Comparison of ENCODE assay signal across 17 cellular contexts in the genomic region with DNA sequence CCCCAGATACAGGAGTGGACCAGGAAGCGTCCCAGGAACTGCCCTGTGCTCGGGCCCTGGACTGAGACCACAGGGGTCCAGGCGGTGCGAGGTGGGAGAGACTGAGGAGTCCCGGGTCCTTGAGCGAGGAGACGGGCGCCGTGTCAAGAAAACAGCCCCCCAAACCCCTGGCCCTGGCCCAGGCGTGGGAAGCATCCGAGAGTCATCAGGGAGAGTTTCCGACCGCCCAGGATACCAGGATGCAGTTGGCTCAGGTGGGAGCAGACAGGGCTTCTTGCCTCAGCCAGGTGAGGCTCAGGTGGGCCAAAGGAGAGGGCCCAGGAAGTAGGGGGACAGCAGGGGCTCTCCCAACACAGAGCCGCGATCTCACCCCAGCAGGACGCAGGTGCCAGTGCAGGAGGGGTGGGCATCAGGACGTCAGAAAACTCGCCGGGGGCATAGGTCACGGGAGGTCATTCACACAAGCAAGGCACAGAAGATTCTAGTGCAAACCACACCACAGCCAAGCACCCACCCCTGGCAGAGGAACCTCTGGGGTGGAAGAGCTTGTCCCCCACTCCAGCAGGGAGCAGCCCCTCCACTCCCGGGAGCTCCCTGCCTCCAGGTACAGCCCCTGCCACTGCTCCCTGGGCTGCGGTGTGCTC.
"Had no signal": no experiment of that assay in that cellular context is flagged by ENCODE, and none has a peak within 500 bp of the region (broad histone marks: within the 10 kb centered on the region; RNA-seq: fewer than 3 reads in every experiment).

No MANE protein-coding gene starts in this region.

- H3K36me3 ChIP-seq: heart left ventricle, left lung, lower lobe of right lung, neural progenitor cell, right lobe of liver, tibial artery, upper lobe of left lung, vagina had no signal

- H3K4me1 ChIP-seq: psoas muscle, right lobe of liver, tibial artery had no signal

- ATAC-seq: stimulated activated memory B cell treated with anti-CD40 and anti-IgM and Interleukin-4, amounts not matched to agents 10 μg/mL and 1 μg/mL and 100 μg/mL, for 72 hours had no signal

- H3K27ac ChIP-seq: heart left ventricle, left lung, lower lobe of right lung, neural progenitor cell, psoas muscle, right lobe of liver, tibial artery, upper lobe of left lung, vagina had no signal

- DNase-seq: effector memory CD4-positive, alpha-beta T cell; hippocampal formation; islet precursor cell; left lung; lower lobe of right lung; midbrain; occipital lobe; psoas muscle; retina; right lobe of liver; stimulated activated CD4-positive, alpha-beta T cell treated with anti-CD3 and anti-CD28 coated beads, Interleukin-4, amount 100 ng/mL, for 1 hour had no signal

- H3K4me3 ChIP-seq: heart left ventricle, left lung, lower lobe of right lung, neural progenitor cell, psoas muscle, right lobe of liver, tibial artery, upper lobe of left lung, vagina had no signal

- H3K9me3 ChIP-seq: heart left ventricle, left lung, lower lobe of right lung, psoas muscle, right lobe of liver, tibial artery, upper lobe of left lung, vagina had no signal

- H2AFZ ChIP-seq: neural progenitor cell had no signal

- H3K27me3 ChIP-seq: neural progenitor cell, right lobe of liver, upper lobe of left lung, vagina had no signal

- H3K4me2 ChIP-seq: neural progenitor cell had no signal

- H3K9ac ChIP-seq: neural progenitor cell had no signal
